In the genomic region with DNA sequence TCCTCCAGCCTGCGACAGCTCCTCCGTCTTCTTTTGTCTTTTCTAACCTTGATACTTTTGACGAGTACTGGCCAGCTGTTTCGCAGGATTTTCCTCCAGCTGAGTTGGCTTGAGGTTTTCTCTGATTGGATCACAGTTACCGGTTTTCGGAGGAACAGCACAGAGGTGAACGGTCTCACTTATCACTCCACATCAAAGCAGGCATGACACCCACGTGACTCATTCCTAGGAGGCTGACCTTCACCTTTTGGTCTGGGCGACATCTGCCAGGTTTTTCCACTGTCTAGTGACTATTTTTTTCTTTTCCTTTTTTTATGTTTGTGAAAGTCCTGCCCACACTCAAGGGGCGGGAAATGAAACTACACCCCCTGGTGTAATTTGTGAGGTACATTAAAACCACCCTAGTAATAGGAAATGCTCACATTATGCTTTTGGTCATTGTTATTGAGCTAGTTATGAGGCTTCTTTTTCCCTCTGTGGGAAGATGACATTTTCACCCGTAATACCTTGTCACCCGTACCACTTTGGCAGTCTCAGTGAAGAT, we compare ENCODE assay signal across 8 cellular contexts.
A peak's percentile ranks its signal among the peaks of the same experiment; 100 is the strongest.
DNase-seq lines count a peak whose midpoint lies in the region; ATAC-seq and TF ChIP-seq lines count a peak whose summit lies in the region.

No MANE protein-coding gene starts in this region.

- intact Hi-C loops in left ventricle myocardium inferior (cut with micrococcal nuclease) (loop anchor here (10.0 kb wide), 1 partner anchor 319 kb away; the partner anchor contains the start of gene GADD45G), left cardiac atrium (cut with DNase I) (loop anchor here (5.0 to 10.0 kb wide), 3 partner anchors 171 to 322 kb away; partner anchors contain the start of gene GADD45G (in 1 of the 2)), ovary (cut with DNase I) (loop anchor here in 3 of 4 donors (10.0 kb wide), 1 partner anchor 319 kb away; the partner anchor contains the start of gene GADD45G (in 3 of the 3)), PC-9 (cut with micrococcal nuclease; ENCODE audit: unreplicated experiment) (no loop called here)

- peaks cover 3% of the 10 kb centered on the region for H3K27me3 Mint-ChIP-seq in osteocyte (ENCODE audit: unreplicated experiment)

- DNase-seq in left ventricle myocardium inferior (no peak), left cardiac atrium (no peak), ovary (peak; percentile 36 to 58 (median 46)), GM19240 (ENCODE audit: insufficient read length, low spot score) (no peak), osteocyte (ENCODE audit: extremely low spot score, unreplicated experiment) (no peak), GM10266 (ENCODE audit: extremely low spot score) (no peak), PC-9 (no peak)
- peak; percentile 45 to 85 for DNase-seq in activated naive CD4-positive, alpha-beta T cell treated with anti-CD3 and anti-CD28 coated beads, Interleukin-2, amount 50 U/mL, for 72 hours (ENCODE audit: low spot score in 2 of 2)

- H3K79me2 ChIP-seq in PC-9 (ENCODE audit: low read depth) = no peaks in the 10 kb centered on the region

- H3K9me3 Mint-ChIP-seq in activated naive CD4-positive, alpha-beta T cell treated with anti-CD3 and anti-CD28 coated beads, Interleukin-2, amount 50 U/mL, for 72 hours = no peaks in the 10 kb centered on the region
- H3K9me3 Mint-ChIP-seq in osteocyte (ENCODE audit: unreplicated experiment) = no peaks in the 10 kb centered on the region

- H2AFZ ChIP-seq in PC-9 = no peak overlapping the region

- H3K4me1 ChIP-seq in left ventricle myocardium inferior (peaks cover 29% of the 10 kb centered on the region), ovary (ENCODE audit: insufficient read depth) (peaks cover 6% of the 10 kb centered on the region), PC-9 (replicated peaks; ENCODE audit: insufficient read depth) (no peaks in the 10 kb centered on the region)

- H3F3A ChIP-seq in PC-9 (ENCODE audit: insufficient read depth, low read depth) = no peaks in the 10 kb centered on the region

- 17 to 24% (median 21%) methylated on average over 12 of the region's 12 CpGs for WGBS in ovary, 3 donors

- no peaks in the 10 kb centered on the region for H3K36me3 ChIP-seq in left ventricle myocardium inferior
- no peaks in the 10 kb centered on the region for H3K36me3 ChIP-seq in ovary
- no peaks in the 10 kb centered on the region for H3K36me3 ChIP-seq in PC-9 (ENCODE audit: low read depth)

- no peak overlapping the region for H3K4me3 Mint-ChIP-seq in osteocyte (ENCODE audit: unreplicated experiment)

- no peak overlapping the region for H3K4me2 ChIP-seq in PC-9

- no peaks in the 10 kb centered on the region for H3K9me2 ChIP-seq in PC-9 (ENCODE audit: insufficient read depth)

- peak overlapping the region; percentile 75 to 85 for H3K27ac Mint-ChIP-seq in activated naive CD4-positive, alpha-beta T cell treated with anti-CD3 and anti-CD28 coated beads, Interleukin-2, amount 50 U/mL, for 72 hours
- H3K27ac Mint-ChIP-seq in osteocyte (ENCODE audit: unreplicated experiment) = no peak overlapping the region

- H3K27ac ChIP-seq in left ventricle myocardium inferior (replicated peaks) (no peak overlapping the region), ovary (no peak overlapping the region), PC-9 (no peak overlapping the region)

- BruUV-seq in PC-9 (replicated peaks; lab: Mats Ljungman, UMichigan) = no TSS peak

- CTCF ChIA-PET in PC-9 (lab: Charles Lee) = no interaction called here

- H3K36me3 Mint-ChIP-seq in activated naive CD4-positive, alpha-beta T cell treated with anti-CD3 and anti-CD28 coated beads, Interleukin-2, amount 50 U/mL, for 72 hours = no peaks in the 10 kb centered on the region
- H3K36me3 Mint-ChIP-seq in osteocyte (ENCODE audit: unreplicated experiment) = no peaks in the 10 kb centered on the region

- ATAC-seq in left cardiac atrium = no peak
- peak; percentile 84 to 88 for ATAC-seq in activated naive CD4-positive, alpha-beta T cell treated with anti-CD3 and anti-CD28 coated beads, Interleukin-2, amount 50 U/mL, for 72 hours

- H3K4me3 ChIP-seq in left ventricle myocardium inferior (no peak overlapping the region), ovary (peak overlapping the region; percentile 9), PC-9 (no peak overlapping the region)

- TF ChIP-seq EP300 in ovary (IDR thresholded peaks at IDR 0.05) = no peak

- peaks cover 39% of the 10 kb centered on the region for H3K4me1 Mint-ChIP-seq in osteocyte (ENCODE audit: unreplicated experiment)

- POLR2A ChIA-PET in PC-9 (lab: Charles Lee; ENCODE audit: unreplicated experiment) = no interaction called here

- H3K27me3 ChIP-seq in left ventricle myocardium inferior (ENCODE audit: low read depth) (no peaks in the 10 kb centered on the region), ovary (no peaks in the 10 kb centered on the region), PC-9 (ENCODE audit: insufficient read depth, low read depth) (peaks cover 75% of the 10 kb centered on the region)

- H4K20me1 ChIP-seq in PC-9 (ENCODE audit: insufficient read depth) = no peaks in the 10 kb centered on the region

- TF ChIP-seq CTCF in left ventricle myocardium inferior (IDR thresholded peaks at IDR 0.05; ENCODE audit: borderline replicate concordance) (peak; percentile 9), ovary (IDR thresholded peaks at IDR 0.05) (peak in 2 of 3 donors; percentile 20 to 33), osteocyte (IDR thresholded peaks at IDR 0.05) (no peak), GM10266 (IDR thresholded peaks at IDR 0.05; ENCODE audit: control insufficient read depth, insufficient read depth, low read depth, missing control alignments) (no peak), PC-9 (conservative IDR thresholded peaks at IDR 0.05) (no peak)

- no peak for TF ChIP-seq POLR2A in ovary (IDR thresholded peaks at IDR 0.05)

- H3K9me3 ChIP-seq in left ventricle myocardium inferior (replicated peaks) (no peaks in the 10 kb centered on the region), ovary (no peaks in the 10 kb centered on the region), PC-9 (ENCODE audit: insufficient read depth, low read depth) (no peaks in the 10 kb centered on the region; the same call in 1 of the 2 replicates)

Comparison
In these comparisons a context has a peak if more than half of its experiments do, and no peak if none do; other contexts are left out.
1. DNase-seq: peak in activated naive CD4-positive, alpha-beta T cell treated with anti-CD3 and anti-CD28 coated beads, Interleukin-2, amount 50 U/mL, for 72 hours (2 of 2) and ovary (5 of 5); none in left ventricle myocardium inferior (single experiment), left cardiac atrium (single experiment), GM19240 (single experiment), osteocyte (single experiment), GM10266 (single experiment) and PC-9 (0 of 2).
2. CTCF ChIP-seq: peak in left ventricle myocardium inferior (single experiment) and ovary (2 of 3); none in osteocyte (single experiment), GM10266 (single experiment) and PC-9 (single experiment).
3. ATAC-seq: peak in activated naive CD4-positive, alpha-beta T cell treated with anti-CD3 and anti-CD28 coated beads, Interleukin-2, amount 50 U/mL, for 72 hours (2 of 2); none in left cardiac atrium (0 of 2).